Comparison of ENCODE assay signal across 1 cellular context in the genomic region with DNA sequence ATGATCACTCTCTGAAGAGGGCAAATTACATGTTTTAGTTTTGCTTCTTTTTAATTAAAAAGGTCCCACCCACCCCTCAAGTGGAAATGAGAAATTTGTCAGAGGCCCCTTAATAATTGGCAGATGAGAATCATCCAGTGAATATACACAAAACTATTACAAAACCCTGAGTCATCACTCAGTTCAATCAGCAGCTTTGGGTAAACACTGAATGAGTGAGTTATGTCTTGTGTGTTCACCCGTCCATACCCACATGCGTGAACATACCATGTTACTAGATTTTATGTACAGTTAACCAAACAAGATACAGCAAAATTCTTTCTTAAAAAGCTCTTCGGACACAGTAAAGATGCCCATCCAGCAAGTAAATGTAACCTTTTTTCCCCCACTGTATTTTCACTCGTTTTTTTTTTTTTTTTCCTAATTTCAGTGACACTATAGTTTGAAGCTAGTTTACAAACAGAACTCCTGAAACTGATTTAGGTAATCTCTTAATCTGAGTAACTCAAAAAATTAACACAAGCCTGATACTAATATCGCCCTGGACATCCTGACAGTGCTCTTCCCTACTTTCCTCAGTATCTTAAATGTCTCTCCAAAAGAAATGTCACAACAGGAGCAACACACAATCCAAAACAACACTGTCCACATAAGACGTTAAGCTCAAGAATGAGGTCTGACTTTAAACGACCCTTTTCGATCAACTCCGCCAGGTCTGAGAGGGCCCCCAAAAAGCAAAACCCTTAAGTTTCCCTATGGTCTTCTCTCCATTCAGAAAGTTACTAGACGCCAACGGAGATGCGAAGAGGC.
TF ChIP-seq lines count a peak whose summit lies in the region.

No MANE protein-coding gene starts in this region.

TF ChIP-seq in HepG2, 621 proteins besides CTCF, POLR2A, EP300 and RAD21 (continued from another document and continues in another):
- TF ChIP-seq, protein P1, sequence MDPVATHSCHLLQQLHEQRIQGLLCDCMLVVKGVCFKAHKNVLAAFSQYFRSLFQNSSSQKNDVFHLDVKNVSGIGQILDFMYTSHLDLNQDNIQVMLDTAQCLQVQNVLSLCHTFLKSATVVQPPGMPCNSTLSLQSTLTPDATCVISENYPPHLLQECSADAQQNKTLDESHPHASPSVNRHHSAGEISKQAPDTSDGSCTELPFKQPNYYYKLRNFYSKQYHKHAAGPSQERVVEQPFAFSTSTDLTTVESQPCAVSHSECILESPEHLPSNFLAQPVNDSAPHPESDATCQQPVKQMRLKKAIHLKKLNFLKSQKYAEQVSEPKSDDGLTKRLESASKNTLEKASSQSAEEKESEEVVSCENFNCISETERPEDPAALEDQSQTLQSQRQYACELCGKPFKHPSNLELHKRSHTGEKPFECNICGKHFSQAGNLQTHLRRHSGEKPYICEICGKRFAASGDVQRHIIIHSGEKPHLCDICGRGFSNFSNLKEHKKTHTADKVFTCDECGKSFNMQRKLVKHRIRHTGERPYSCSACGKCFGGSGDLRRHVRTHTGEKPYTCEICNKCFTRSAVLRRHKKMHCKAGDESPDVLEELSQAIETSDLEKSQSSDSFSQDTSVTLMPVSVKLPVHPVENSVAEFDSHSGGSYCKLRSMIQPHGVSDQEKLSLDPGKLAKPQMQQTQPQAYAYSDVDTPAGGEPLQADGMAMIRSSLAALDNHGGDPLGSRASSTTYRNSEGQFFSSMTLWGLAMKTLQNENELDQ (CRISPR knock-in tag; IDR thresholded peaks at IDR 0.05; ENCODE audit: borderline replicate concordance) = no peak
- TF ChIP-seq MEIS2 (CRISPR knock-in tag; IDR thresholded peaks at IDR 0.05) = no peak; the same call in 1 of the 2 replicates
- no peak for TF ChIP-seq SRSF1 (optimal IDR thresholded peaks at IDR 0.05; ENCODE audit: low read depth, low read length)
- TF ChIP-seq SNAPC2 (CRISPR knock-in tag; IDR thresholded peaks at IDR 0.05) = 0 out of 2 replicates have a peak, but pooled peaks have one; percentile 18
- TF ChIP-seq SP2 (CRISPR knock-in tag; IDR thresholded peaks at IDR 0.05) = no peak
- TF ChIP-seq SNRNP70 (IDR thresholded peaks at IDR 0.05; ENCODE audit: low read depth, low read length) = no peak
- peak; percentile 49; the same call in 1 of the 2 replicates for TF ChIP-seq KAT7 (CRISPR knock-in tag; IDR thresholded peaks at IDR 0.05; ENCODE audit: borderline replicate concordance)
- TF ChIP-seq ZNF619 (CRISPR knock-in tag; IDR thresholded peaks at IDR 0.05) = no peak
- TF ChIP-seq ZMYM4 (CRISPR knock-in tag; IDR thresholded peaks at IDR 0.05) = no peak
- TF ChIP-seq, protein P2, sequence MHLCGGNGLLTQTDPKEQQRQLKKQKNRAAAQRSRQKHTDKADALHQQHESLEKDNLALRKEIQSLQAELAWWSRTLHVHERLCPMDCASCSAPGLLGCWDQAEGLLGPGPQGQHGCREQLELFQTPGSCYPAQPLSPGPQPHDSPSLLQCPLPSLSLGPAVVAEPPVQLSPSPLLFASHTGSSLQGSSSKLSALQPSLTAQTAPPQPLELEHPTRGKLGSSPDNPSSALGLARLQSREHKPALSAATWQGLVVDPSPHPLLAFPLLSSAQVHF (CRISPR knock-in tag; IDR thresholded peaks at IDR 0.05) = no peak
- TF ChIP-seq, protein P3, sequence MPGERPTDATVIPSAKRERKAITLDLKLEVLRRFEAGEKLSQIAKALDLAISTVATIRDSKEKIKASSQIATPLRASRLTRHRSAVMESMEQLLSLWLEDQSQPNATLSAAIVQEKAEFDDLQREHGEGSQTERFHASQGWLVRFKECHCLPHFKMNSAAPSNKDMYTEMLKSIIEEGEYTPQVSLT (CRISPR knock-in tag; IDR thresholded peaks at IDR 0.05; ENCODE audit: borderline replicate concordance, low read depth) = no peak
- TF ChIP-seq SOX13 (IDR thresholded peaks at IDR 0.05) = no peak
- TF ChIP-seq SOX13 (CRISPR knock-in tag; conservative IDR thresholded peaks at IDR 0.05 in 1 of 2, IDR thresholded peaks at IDR 0.05 in 1 of 2) = peak in 1 of 2 experiments; percentile 59; a peak in 1 of 4 replicates
- TF ChIP-seq, protein P4, sequence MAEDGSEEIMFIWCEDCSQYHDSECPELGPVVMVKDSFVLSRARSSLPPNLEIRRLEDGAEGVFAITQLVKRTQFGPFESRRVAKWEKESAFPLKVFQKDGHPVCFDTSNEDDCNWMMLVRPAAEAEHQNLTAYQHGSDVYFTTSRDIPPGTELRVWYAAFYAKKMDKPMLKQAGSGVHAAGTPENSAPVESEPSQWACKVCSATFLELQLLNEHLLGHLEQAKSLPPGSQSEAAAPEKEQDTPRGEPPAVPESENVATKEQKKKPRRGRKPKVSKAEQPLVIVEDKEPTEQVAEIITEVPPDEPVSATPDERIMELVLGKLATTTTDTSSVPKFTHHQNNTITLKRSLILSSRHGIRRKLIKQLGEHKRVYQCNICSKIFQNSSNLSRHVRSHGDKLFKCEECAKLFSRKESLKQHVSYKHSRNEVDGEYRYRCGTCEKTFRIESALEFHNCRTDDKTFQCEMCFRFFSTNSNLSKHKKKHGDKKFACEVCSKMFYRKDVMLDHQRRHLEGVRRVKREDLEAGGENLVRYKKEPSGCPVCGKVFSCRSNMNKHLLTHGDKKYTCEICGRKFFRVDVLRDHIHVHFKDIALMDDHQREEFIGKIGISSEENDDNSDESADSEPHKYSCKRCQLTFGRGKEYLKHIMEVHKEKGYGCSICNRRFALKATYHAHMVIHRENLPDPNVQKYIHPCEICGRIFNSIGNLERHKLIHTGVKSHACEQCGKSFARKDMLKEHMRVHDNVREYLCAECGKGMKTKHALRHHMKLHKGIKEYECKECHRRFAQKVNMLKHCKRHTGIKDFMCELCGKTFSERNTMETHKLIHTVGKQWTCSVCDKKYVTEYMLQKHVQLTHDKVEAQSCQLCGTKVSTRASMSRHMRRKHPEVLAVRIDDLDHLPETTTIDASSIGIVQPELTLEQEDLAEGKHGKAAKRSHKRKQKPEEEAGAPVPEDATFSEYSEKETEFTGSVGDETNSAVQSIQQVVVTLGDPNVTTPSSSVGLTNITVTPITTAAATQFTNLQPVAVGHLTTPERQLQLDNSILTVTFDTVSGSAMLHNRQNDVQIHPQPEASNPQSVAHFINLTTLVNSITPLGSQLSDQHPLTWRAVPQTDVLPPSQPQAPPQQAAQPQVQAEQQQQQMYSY (CRISPR knock-in tag; IDR thresholded peaks at IDR 0.05) = no peak
- no peak for TF ChIP-seq ZNF33A (CRISPR knock-in tag; IDR thresholded peaks at IDR 0.05; ENCODE audit: borderline replicate concordance)
- no peak for TF ChIP-seq PLRG1 (conservative IDR thresholded peaks at IDR 0.05)
- no peak for TF ChIP-seq AGO1 (IDR thresholded peaks at IDR 0.05; ENCODE audit: low read depth, low read length, poor library complexity, severe bottlenecking)
- TF ChIP-seq, protein P5, sequence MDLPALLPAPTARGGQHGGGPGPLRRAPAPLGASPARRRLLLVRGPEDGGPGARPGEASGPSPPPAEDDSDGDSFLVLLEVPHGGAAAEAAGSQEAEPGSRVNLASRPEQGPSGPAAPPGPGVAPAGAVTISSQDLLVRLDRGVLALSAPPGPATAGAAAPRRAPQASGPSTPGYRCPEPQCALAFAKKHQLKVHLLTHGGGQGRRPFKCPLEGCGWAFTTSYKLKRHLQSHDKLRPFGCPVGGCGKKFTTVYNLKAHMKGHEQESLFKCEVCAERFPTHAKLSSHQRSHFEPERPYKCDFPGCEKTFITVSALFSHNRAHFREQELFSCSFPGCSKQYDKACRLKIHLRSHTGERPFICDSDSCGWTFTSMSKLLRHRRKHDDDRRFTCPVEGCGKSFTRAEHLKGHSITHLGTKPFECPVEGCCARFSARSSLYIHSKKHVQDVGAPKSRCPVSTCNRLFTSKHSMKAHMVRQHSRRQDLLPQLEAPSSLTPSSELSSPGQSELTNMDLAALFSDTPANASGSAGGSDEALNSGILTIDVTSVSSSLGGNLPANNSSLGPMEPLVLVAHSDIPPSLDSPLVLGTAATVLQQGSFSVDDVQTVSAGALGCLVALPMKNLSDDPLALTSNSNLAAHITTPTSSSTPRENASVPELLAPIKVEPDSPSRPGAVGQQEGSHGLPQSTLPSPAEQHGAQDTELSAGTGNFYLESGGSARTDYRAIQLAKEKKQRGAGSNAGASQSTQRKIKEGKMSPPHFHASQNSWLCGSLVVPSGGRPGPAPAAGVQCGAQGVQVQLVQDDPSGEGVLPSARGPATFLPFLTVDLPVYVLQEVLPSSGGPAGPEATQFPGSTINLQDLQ (CRISPR knock-in tag; IDR thresholded peaks at IDR 0.05) = no peak
- no peak for TF ChIP-seq SRSF9 (IDR thresholded peaks at IDR 0.05; ENCODE audit: borderline replicate concordance, insufficient read depth, low read depth, low read length, poor library complexity, severe bottlenecking)
- TF ChIP-seq ZNF44 (CRISPR knock-in tag; IDR thresholded peaks at IDR 0.05) = no peak
- TF ChIP-seq, protein P6, sequence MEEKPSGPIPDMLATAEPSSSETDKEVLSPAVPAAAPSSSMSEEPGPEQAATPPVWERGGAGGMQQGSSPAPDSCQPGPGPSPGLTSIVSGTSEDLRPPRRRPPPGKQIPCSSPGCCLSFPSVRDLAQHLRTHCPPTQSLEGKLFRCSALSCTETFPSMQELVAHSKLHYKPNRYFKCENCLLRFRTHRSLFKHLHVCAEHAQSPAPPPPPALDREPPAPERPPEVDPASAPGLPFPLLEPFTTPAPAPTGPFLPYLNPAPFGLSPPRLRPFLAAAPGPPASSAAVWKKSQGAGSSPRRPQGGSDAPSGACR (CRISPR knock-in tag; IDR thresholded peaks at IDR 0.05) = peak; percentile 30; the same call in 1 of the 2 replicates
- TF ChIP-seq ZNF143 (CRISPR knock-in tag; IDR thresholded peaks at IDR 0.05) = no peak
- no peak for TF ChIP-seq ZNF326 (CRISPR knock-in tag; IDR thresholded peaks at IDR 0.05; ENCODE audit: borderline replicate concordance)
- TF ChIP-seq ZNF761 (CRISPR knock-in tag; conservative IDR thresholded peaks at IDR 0.05) = no peak
- TF ChIP-seq, protein P7, sequence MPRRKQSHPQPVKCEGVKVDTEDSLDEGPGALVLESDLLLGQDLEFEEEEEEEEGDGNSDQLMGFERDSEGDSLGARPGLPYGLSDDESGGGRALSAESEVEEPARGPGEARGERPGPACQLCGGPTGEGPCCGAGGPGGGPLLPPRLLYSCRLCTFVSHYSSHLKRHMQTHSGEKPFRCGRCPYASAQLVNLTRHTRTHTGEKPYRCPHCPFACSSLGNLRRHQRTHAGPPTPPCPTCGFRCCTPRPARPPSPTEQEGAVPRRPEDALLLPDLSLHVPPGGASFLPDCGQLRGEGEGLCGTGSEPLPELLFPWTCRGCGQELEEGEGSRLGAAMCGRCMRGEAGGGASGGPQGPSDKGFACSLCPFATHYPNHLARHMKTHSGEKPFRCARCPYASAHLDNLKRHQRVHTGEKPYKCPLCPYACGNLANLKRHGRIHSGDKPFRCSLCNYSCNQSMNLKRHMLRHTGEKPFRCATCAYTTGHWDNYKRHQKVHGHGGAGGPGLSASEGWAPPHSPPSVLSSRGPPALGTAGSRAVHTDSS (CRISPR knock-in tag; conservative IDR thresholded peaks at IDR 0.05) = no peak
- TF ChIP-seq ZNF850 (CRISPR knock-in tag; conservative IDR thresholded peaks at IDR 0.05) = no peak
- peak; percentile 51; the same call in 1 of the 2 replicates for TF ChIP-seq DNMT3B (CRISPR knock-in tag; conservative IDR thresholded peaks at IDR 0.05)
- no peak for TF ChIP-seq KDM2A (CRISPR knock-in tag; IDR thresholded peaks at IDR 0.05; ENCODE audit: borderline replicate concordance, low read depth)
- no peak for TF ChIP-seq ZNF781 (CRISPR knock-in tag; IDR thresholded peaks at IDR 0.05; ENCODE audit: borderline replicate concordance, not compliant biosample characterization)
- no peak for TF ChIP-seq ZNF274 (CRISPR knock-in tag; IDR thresholded peaks at IDR 0.05)
- no peak for TF ChIP-seq SMAD1 (CRISPR knock-in tag; IDR thresholded peaks at IDR 0.05; ENCODE audit: borderline replicate concordance, low read depth)
- TF ChIP-seq, protein P8, sequence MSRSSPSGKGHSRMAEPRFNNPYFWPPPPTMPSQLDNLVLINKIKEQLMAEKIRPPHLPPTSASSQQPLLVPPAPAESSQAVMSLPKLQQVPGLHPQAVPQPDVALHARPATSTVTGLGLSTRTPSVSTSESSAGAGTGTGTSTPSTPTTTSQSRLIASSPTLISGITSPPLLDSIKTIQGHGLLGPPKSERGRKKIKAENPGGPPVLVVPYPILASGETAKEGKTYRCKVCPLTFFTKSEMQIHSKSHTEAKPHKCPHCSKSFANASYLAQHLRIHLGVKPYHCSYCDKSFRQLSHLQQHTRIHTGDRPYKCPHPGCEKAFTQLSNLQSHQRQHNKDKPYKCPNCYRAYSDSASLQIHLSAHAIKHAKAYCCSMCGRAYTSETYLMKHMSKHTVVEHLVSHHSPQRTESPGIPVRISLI (CRISPR knock-in tag; IDR thresholded peaks at IDR 0.05; ENCODE audit: borderline replicate concordance) = no peak
- 0 out of 2 replicates have a peak, but pooled peaks have one; percentile 6 for TF ChIP-seq ZSCAN9 (CRISPR knock-in tag; IDR thresholded peaks at IDR 0.05; ENCODE audit: borderline replicate concordance)
- TF ChIP-seq, protein P9, sequence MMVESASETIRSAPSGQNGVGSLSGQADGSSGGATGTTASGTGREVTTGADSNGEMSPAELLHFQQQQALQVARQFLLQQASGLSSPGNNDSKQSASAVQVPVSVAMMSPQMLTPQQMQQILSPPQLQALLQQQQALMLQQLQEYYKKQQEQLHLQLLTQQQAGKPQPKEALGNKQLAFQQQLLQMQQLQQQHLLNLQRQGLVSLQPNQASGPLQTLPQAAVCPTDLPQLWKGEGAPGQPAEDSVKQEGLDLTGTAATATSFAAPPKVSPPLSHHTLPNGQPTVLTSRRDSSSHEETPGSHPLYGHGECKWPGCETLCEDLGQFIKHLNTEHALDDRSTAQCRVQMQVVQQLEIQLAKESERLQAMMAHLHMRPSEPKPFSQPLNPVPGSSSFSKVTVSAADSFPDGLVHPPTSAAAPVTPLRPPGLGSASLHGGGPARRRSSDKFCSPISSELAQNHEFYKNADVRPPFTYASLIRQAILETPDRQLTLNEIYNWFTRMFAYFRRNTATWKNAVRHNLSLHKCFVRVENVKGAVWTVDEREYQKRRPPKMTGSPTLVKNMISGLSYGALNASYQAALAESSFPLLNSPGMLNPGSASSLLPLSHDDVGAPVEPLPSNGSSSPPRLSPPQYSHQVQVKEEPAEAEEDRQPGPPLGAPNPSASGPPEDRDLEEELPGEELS (CRISPR knock-in tag; IDR thresholded peaks at IDR 0.05) = no peak; the same call in 1 of the 2 replicates
- TF ChIP-seq ZNF775 (CRISPR knock-in tag; IDR thresholded peaks at IDR 0.05; ENCODE audit: borderline replicate concordance) = no peak
- TF ChIP-seq EHMT2 (IDR thresholded peaks at IDR 0.05; ENCODE audit: borderline replicate concordance, low read depth, low read length) = no peak
- TF ChIP-seq, protein P10, sequence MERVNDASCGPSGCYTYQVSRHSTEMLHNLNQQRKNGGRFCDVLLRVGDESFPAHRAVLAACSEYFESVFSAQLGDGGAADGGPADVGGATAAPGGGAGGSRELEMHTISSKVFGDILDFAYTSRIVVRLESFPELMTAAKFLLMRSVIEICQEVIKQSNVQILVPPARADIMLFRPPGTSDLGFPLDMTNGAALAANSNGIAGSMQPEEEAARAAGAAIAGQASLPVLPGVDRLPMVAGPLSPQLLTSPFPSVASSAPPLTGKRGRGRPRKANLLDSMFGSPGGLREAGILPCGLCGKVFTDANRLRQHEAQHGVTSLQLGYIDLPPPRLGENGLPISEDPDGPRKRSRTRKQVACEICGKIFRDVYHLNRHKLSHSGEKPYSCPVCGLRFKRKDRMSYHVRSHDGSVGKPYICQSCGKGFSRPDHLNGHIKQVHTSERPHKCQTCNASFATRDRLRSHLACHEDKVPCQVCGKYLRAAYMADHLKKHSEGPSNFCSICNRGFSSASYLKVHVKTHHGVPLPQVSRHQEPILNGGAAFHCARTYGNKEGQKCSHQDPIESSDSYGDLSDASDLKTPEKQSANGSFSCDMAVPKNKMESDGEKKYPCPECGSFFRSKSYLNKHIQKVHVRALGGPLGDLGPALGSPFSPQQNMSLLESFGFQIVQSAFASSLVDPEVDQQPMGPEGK (CRISPR knock-in tag; IDR thresholded peaks at IDR 0.05) = no peak
- no peak for TF ChIP-seq ZNF253 (CRISPR knock-in tag; IDR thresholded peaks at IDR 0.05; ENCODE audit: borderline replicate concordance)
- TF ChIP-seq ZNF564 (CRISPR knock-in tag; IDR thresholded peaks at IDR 0.05) = no peak
- no peak for TF ChIP-seq ZNF367 (CRISPR knock-in tag; IDR thresholded peaks at IDR 0.05; ENCODE audit: borderline replicate concordance)
- TF ChIP-seq ZNF841 (CRISPR knock-in tag; IDR thresholded peaks at IDR 0.05; ENCODE audit: borderline replicate concordance) = no peak
